Comparison of ENCODE assay signal across 18 cellular contexts in genomic region chr12:117499759-117500485, GRCh38.
"Had no signal": no experiment of that assay in that cellular context is flagged by ENCODE, and none has a peak within 500 bp of the region (broad histone marks: within the 10 kb centered on the region; RNA-seq: fewer than 3 reads in every experiment).

No MANE protein-coding gene starts in this region.

- H3K36me3 ChIP-seq: ovary, right atrium auricular region, stomach, thoracic aorta had no signal

- H3K36me3 Mint-ChIP-seq: naive B cell had no signal

- H3K9me3 ChIP-seq: ovary, right atrium auricular region, stomach, thoracic aorta had no signal

- H3K27me3 ChIP-seq: foreskin keratinocyte, ovary, right atrium auricular region, stomach had no signal

- ATAC-seq: effector memory CD8-positive, alpha-beta T cell; foreskin keratinocyte; left cardiac atrium; left ventricle myocardium superior had no signal

- DNase-seq: effector memory CD8-positive, alpha-beta T cell; erythroblast; foreskin keratinocyte; kidney; left cardiac atrium; left ventricle myocardium superior; mesenchymal stem cell; naive B cell; ovary; small intestine; stimulated activated CD4-positive, alpha-beta T cell treated with anti-CD3 and anti-CD28 coated beads, Interleukin-12 subunit alpha, Interleukin-12 subunit beta, amount 100 ng/mL, for 4 hours; stimulated activated naive CD4-positive, alpha-beta T cell; stomach; substantia nigra had no signal

- H3K9me3 Mint-ChIP-seq: dendritic cell treated with granulocyte-macrophage colony-stimulating factor and Interleukin-4, amounts not matched to agents 40 ng/mL and 50 ng/mL, for 4 days; effector memory CD8-positive, alpha-beta T cell had no signal

- H3K4me1 ChIP-seq: foreskin keratinocyte had no signal

- H3K4me3 Mint-ChIP-seq: dendritic cell treated with granulocyte-macrophage colony-stimulating factor and Interleukin-4, amounts not matched to agents 40 ng/mL and 50 ng/mL, for 4 days; effector memory CD8-positive, alpha-beta T cell; naive B cell had no signal

- H3K4me1 Mint-ChIP-seq: naive B cell had no signal

- H3K27ac Mint-ChIP-seq: dendritic cell treated with granulocyte-macrophage colony-stimulating factor and Interleukin-4, amounts not matched to agents 40 ng/mL and 50 ng/mL, for 4 days; effector memory CD8-positive, alpha-beta T cell; naive B cell had no signal

- H3K27ac ChIP-seq: foreskin keratinocyte, ovary, right atrium auricular region, stomach, thoracic aorta had no signal

- H3K4me3 ChIP-seq: lung, ovary, right atrium auricular region, stomach, thoracic aorta had no signal
